ENCODE assay signal across 10 cellular contexts in the genomic region with DNA sequence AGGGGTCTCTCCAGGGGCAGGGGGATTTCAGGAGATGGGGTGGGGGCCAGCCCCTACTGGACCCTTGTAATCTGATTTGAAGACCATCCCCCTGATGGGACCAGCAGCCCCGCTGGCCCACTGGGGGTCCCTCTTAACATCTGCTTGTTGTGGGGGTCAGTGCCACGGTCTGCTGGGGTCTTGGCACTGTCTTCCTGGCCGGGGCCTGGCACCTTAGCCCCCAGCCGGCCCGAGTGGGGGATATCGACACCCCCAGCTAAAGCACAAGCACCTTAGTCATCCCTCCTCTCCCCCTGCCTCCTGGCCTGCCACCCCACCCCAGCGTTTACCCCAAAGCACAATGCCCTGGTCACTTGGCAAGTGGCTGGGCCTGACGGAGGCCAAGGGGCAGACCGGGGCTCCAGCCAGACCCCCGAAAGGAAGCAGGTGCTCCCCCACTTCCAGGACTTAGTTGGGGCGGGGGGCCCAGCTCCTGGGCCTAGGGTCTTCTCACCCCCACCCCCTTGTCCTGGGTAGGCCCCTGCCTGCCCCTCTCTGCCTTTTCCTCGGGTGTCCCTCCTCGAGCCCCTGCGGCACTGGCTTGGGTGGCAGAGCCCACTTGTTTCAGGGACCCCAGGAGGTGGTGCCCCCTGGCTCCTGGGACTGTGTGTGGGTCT. TPM values are rescaled to one million over a fixed set of nuclear protein-coding genes. Genes with fewer than 3 reads are reported as not detected.
A peak's percentile ranks its signal among the peaks of the same experiment; 100 is the strongest.
DNase-seq lines count a peak whose midpoint lies in the region; ATAC-seq and TF ChIP-seq lines count a peak whose summit lies in the region.
"Had no signal": no experiment of that assay in that cellular context is flagged by ENCODE, and none has a peak within 500 bp of the region (broad histone marks: within the 10 kb centered on the region; RNA-seq: fewer than 3 reads in every experiment).

No MANE protein-coding gene starts in this region.

- intact Hi-C loops in heart right ventricle (cut with DNase I) = loop anchor here in 7 of 10 donors (5.0 to 10.0 kb wide), 4 partner anchors 128 to 183 kb away; a partner anchor contains a TSS
- intact Hi-C loops in left cardiac atrium (cut with DNase I) = loop anchor here in 1 of 2 donors (10.0 kb wide), 1 partner anchor 176 kb away; no protein-coding TSS in a partner anchor
- intact Hi-C loops in natural killer cell (cut with micrococcal nuclease) = no loop called here

- no peaks in the 10 kb centered on the region for H3K9me3 ChIP-seq in heart right ventricle
- H3K9me3 ChIP-seq: HAP-1 had no signal

- DNase-seq in heart right ventricle = peak; percentile 9 to 15
- DNase-seq in left cardiac atrium = no peak
- DNase-seq in chondrocyte (ENCODE audit: low spot score) = no peak
- DNase-seq in natural killer cell = no peak
- no peak for DNase-seq in stimulated activated CD4-positive, alpha-beta T cell treated with anti-CD3 and anti-CD28 coated beads, Interleukin-12 subunit alpha, Interleukin-12 subunit beta, amount 100 ng/mL, for 4 hours
- no peak for DNase-seq in DMS153 (lab: John Stamatoyannopoulos, UW)
- DNase-seq in HCEC 1CT = no peak
- no peak for DNase-seq in NOMO-1 treated with dmso at 0.1 percent for 144 hours (lab: John Stamatoyannopoulos, UW; ENCODE audit: unreplicated experiment)
- DNase-seq: NCI-H187 had no signal

- peaks cover 36% of the 10 kb centered on the region for H3K4me1 Mint-ChIP-seq in chondrocyte (ENCODE audit: low read depth)
- peaks cover 34% of the 10 kb centered on the region in 2 donors for H3K4me1 Mint-ChIP-seq in natural killer cell

- H3K27ac Mint-ChIP-seq in chondrocyte (ENCODE audit: unreplicated experiment) (peak overlapping the region; percentile 100), natural killer cell (peak overlapping the region; percentile 100)

- H3K4me3 ChIP-seq in heart right ventricle = peak overlapping the region in 6 of 10 donors; percentile 60 to 94 (median 84)

- WGBS in heart right ventricle, 2 donors = 83 to 86% methylated on average over 14 of the region's 14 CpGs

- H3K27ac ChIP-seq in heart right ventricle = peak overlapping the region; percentile 94 to 100 (median 98)

- TF ChIP-seq CTCF in heart right ventricle (IDR thresholded peaks at IDR 0.05) (no peak), chondrocyte (IDR thresholded peaks at IDR 0.05) (no peak), natural killer cell (IDR thresholded peaks at IDR 0.05) (no peak)

- H3K4me3 Mint-ChIP-seq in chondrocyte (ENCODE audit: unreplicated experiment) (no peak overlapping the region), natural killer cell (no peak overlapping the region)

- peaks cover 0 to 49% (median 43%) of the 10 kb centered on the region in 9 donors for H3K4me1 ChIP-seq in heart right ventricle

- peaks cover 0 to 49% (median 0%) of the 10 kb centered on the region in 9 donors for H3K36me3 ChIP-seq in heart right ventricle

- H3K36me3 Mint-ChIP-seq in chondrocyte (ENCODE audit: low read depth) (peaks cover 6% of the 10 kb centered on the region), natural killer cell (no peaks in the 10 kb centered on the region)

- H3K27me3 ChIP-seq in heart right ventricle = no peaks in the 10 kb centered on the region

- ATAC-seq in heart right ventricle (peak in 1 of 8 donors; percentile 12), left cardiac atrium (no peak), natural killer cell (no peak)

- H3K9me3 Mint-ChIP-seq in chondrocyte (ENCODE audit: low read depth) (no peaks in the 10 kb centered on the region), natural killer cell (no peaks in the 10 kb centered on the region)

- H3K27me3 Mint-ChIP-seq in chondrocyte (ENCODE audit: low read depth) (no peaks in the 10 kb centered on the region), natural killer cell (ENCODE audit: low read depth in 2 of 2) (peaks cover 0 to 3% of the 10 kb centered on the region in 2 donors)

RNA-seq across cellular contexts. Expression of a gene that starts 1.4 kb away (rescaled TPM):
- total RNA-seq in heart right ventricle = 10 to 100 TPM; 27.9 to 44.1 (median 34.5) TPM
- 10 to 100 TPM; 14.5 to 15.1 TPM for polyA plus RNA-seq in heart right ventricle
- 10 to 100 TPM; 23.0 to 35.4 TPM for total RNA-seq in left cardiac atrium
- 26.8 to 36.6 TPM (median 28.4 TPM) in 3 replicates for total RNA-seq in chondrocyte
- 10 to 100 TPM; 33.0 to 38.8 (median 38.5) TPM for total RNA-seq in natural killer cell

RNA-seq across cellular contexts. Expression of a gene that starts 24.1 kb away (rescaled TPM):
- 10 to 100 TPM; 41.4 to 57.2 (median 53.5) TPM for total RNA-seq in heart right ventricle
- 10 to 100 TPM; 24.1 to 55.6 TPM for polyA plus RNA-seq in heart right ventricle
- 10 to 100 TPM; 45.3 to 45.9 TPM for total RNA-seq in left cardiac atrium
- total RNA-seq in chondrocyte = 52.7 to 61.2 TPM (median 58.4 TPM) in 3 replicates
- total RNA-seq in natural killer cell = 10 to 100 TPM; 21.3 to 24.5 (median 24.0) TPM

RNA-seq across cellular contexts. Expression of a gene that starts 24.4 kb away (rescaled TPM):
- total RNA-seq in heart right ventricle = 100 to 1,000 TPM in 8 of 10 donors, 10 to 100 TPM in 2; 95.3 to 159 (median 132) TPM
- 100 to 1,000 TPM in 1 of 2 donors, 10 to 100 TPM in 1; 71.9 to 148 TPM for polyA plus RNA-seq in heart right ventricle
- total RNA-seq in left cardiac atrium = 100 to 1,000 TPM; 152 to 208 TPM
- total RNA-seq in chondrocyte = 49.2 to 58.3 TPM (median 51.1 TPM) in 3 replicates
- total RNA-seq in natural killer cell = 100 to 1,000 TPM in 1 of 3 donors, 10 to 100 TPM in 2; 83.4 to 102 (median 93.4) TPM

RNA-seq across cellular contexts. Expression of a gene that starts 49.0 kb away (rescaled TPM):
- total RNA-seq in heart right ventricle (not detected), left cardiac atrium (not detected), chondrocyte (not detected in 3 replicates), natural killer cell (not detected)
- polyA plus RNA-seq in heart right ventricle = not detected

Comparison
In these comparisons a context has a peak if more than half of its experiments do, and no peak if none do; other contexts are left out.
1. DNase-seq: peak in heart right ventricle (2 of 2); none in left cardiac atrium (single experiment), chondrocyte (single experiment), natural killer cell (single experiment), stimulated activated CD4-positive, alpha-beta T cell treated with anti-CD3 and anti-CD28 coated beads, Interleukin-12 subunit alpha, Interleukin-12 subunit beta, amount 100 ng/mL, for 4 hours (single experiment), DMS153 (single experiment), HCEC 1CT (single experiment) and NOMO-1 treated with dmso at 0.1 percent for 144 hours (single experiment).